In the genomic region with DNA sequence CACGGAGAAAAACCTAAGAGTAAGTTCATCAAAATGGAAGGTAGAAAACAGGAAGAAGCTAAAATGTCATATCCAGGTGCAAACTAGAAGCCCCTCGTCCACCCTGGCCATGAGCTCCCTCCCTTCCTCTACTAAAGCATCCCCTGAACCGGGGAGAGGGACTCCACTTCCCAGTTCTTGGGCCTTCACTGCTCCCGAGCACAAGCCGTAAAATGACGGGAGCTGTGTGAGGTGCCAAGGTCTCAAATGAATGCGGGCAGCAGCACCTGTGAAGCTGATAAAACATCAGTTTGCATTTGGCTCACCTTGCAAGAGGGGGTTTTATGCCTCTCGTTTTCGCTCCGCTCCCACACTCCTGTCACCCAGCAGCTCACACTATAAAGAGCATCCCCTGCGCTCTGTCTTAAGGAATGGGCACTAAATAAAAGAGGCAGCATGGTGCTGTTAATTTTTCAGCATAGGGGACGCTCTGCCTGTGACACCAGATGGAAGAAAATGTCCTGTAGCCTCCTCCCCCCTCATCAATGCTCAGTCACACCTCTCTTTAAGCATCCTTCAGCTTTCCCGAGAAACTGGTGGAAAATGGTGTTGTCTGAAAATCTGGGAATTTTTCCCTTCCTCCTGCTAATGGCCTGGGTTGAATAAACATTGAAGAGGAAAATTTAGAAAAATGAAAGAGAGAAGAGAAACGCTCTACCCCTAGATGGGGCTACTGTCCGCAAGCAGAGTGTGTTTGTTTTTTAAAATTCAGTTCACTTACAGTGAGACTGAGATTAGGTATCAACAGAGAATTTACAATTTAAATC, we compare ENCODE assay signal across 12 cellular contexts.
A peak's percentile ranks its signal among the peaks of the same experiment; 100 is the strongest.
DNase-seq lines count a peak whose midpoint lies in the region; ATAC-seq and TF ChIP-seq lines count a peak whose summit lies in the region.
"Had no signal": no experiment of that assay in that cellular context is flagged by ENCODE, and none has a peak within 500 bp of the region (broad histone marks: within the 10 kb centered on the region; RNA-seq: fewer than 3 reads in every experiment).

No MANE protein-coding gene starts in this region.

- no peak overlapping the region for H3K27ac ChIP-seq in Panc1 (ENCODE audit: low read length)

- intact Hi-C loops in Panc1 (cut with micrococcal nuclease; ENCODE audit: unreplicated experiment) (no loop called here), sciatic nerve (cut with DNase I) (no loop called here)

- CTCF ChIA-PET in Panc1 (lab: Charles Lee): interaction anchor here (0.6 to 0.7 kb wide), 2 partner anchors 142 to 667 kb away, joined by 3 read pairs; no protein-coding TSS in a partner anchor

- no peaks in the 10 kb centered on the region for H3K9me3 ChIP-seq in Panc1 (ENCODE audit: control insufficient read depth, insufficient read depth, low read depth, low read length)

- peak; percentile 65 for TF ChIP-seq CTCF in Panc1 (IDR thresholded peaks at IDR 0.05)
- TF ChIP-seq CTCF in fibroblast of villous mesenchyme (IDR thresholded peaks at IDR 0.05; ENCODE audit: insufficient read depth, low read depth, low read length): peak; percentile 13

- H3K4me3 ChIP-seq in Panc1 (ENCODE audit: low read depth in 2 of 2, low read length in 2 of 2) (no peak overlapping the region), fibroblast of villous mesenchyme (ENCODE audit: low read depth, low read length) (no peak overlapping the region)

- no peaks in the 10 kb centered on the region for H3K36me3 ChIP-seq in Panc1 (ENCODE audit: control insufficient read depth, insufficient read depth, low read length)

- DNase-seq in DMS 273 (lab: John Stamatoyannopoulos, UW; ENCODE audit: unreplicated experiment) (peak; percentile 5), DMS 273 treated with DMSO at 0.1 percent for 48 hours (lab: John Stamatoyannopoulos, UW) (no peak), Panc1 (ENCODE audit: low read depth, low spot score) (no peak), fibroblast of villous mesenchyme (ENCODE audit: low read depth) (peak; percentile 3), putamen (ENCODE audit: low spot score) (peak; percentile 19), HUDEP-2 (lab: John Stamatoyannopoulos, UW; ENCODE audit: unreplicated experiment in 76 of 76) (no peak), sciatic nerve (ENCODE audit: low spot score) (no peak)
- DNase-seq: 8988T; activated T-cell treated with anti-CD3 and anti-CD28 coated beads, Interleukin-2, amount 50 U/mL, for 48 hours; HFFc6; NCI-H1105 had no signal

- in situ Hi-C loops in Panc1 (cut with HindIII; ENCODE audit: low pct_unique_long_range_greater_than_20kb, low sequenced_read_pairs): no loop called here

- no peaks in the 10 kb centered on the region for H3K27me3 ChIP-seq in Panc1 (ENCODE audit: control insufficient read depth, insufficient read depth, low read length)

- BruUV-seq in Panc1 (replicated peaks; lab: Mats Ljungman, UMichigan): no TSS peak

- POLR2A ChIA-PET in Panc1 (lab: Charles Lee): no interaction called here

- no peaks in the 10 kb centered on the region for H3K4me1 ChIP-seq in Panc1 (ENCODE audit: control insufficient read depth, insufficient read depth, low read length)

- ATAC-seq in Panc1: no peak
- ATAC-seq in GM19035 (IDR thresholded peaks at IDR 0.05; ENCODE audit: unreplicated experiment): no peak
- ATAC-seq in sciatic nerve: no peak

Comparison
In these comparisons a context has a peak if more than half of its experiments do, and no peak if none do; other contexts are left out.
1. DNase-seq: peak in DMS 273 (single experiment), fibroblast of villous mesenchyme (single experiment) and putamen (single experiment); none in DMS 273 treated with DMSO at 0.1 percent for 48 hours (single experiment), Panc1 (single experiment), HUDEP-2 (0 of 76) and sciatic nerve (single experiment).